8 cellular contexts compared by ENCODE assay signal in genomic region chr6:34757687-34758274, GRCh38. TPM values are rescaled to one million over a fixed set of nuclear protein-coding genes. Genes with fewer than 3 reads are reported as not detected.
A peak's percentile ranks its signal among the peaks of the same experiment; 100 is the strongest.
DNase-seq lines count a peak whose midpoint lies in the region; ATAC-seq and TF ChIP-seq lines count a peak whose summit lies in the region.

No MANE protein-coding gene starts in this region.

- TF ChIP-seq CTCF in left ventricle myocardium inferior (IDR thresholded peaks at IDR 0.05; ENCODE audit: borderline replicate concordance) (no peak), coronary artery (IDR thresholded peaks at IDR 0.05) (no peak)

- H3K36me3 ChIP-seq in left ventricle myocardium inferior (peaks cover 3% of the 10 kb centered on the region), mesodermal cell (ENCODE audit: control insufficient read depth, insufficient read depth, low read length) (peaks cover 40% of the 10 kb centered on the region)

- no peaks in the 10 kb centered on the region for H3K27me3 ChIP-seq in left ventricle myocardium inferior (ENCODE audit: low read depth)

- DNase-seq in left ventricle myocardium inferior, result no peak
- DNase-seq in Right ventricle myocardium inferior (ENCODE audit: missing footprints), result no peak
- DNase-seq in coronary artery (ENCODE audit: low spot score), result no peak
- DNase-seq in superior temporal gyrus (ENCODE audit: extremely low spot score), result no peak
- DNase-seq in central memory CD4-positive, alpha-beta T cell, result no peak
- DNase-seq in activated gamma-delta T cell treated with Interleukin-2 at 50 U/mL for 16 hours, result no peak
- no peak for DNase-seq in islet precursor cell

- 10 to 15% methylated on average over 5 to 6 of the region's 11 CpGs for WGBS in mesodermal cell (ENCODE audit: insufficient coverage in 2 of 2), 2 experiments

- peak overlapping the region; percentile 74 for H3K4me3 ChIP-seq in left ventricle myocardium inferior
- peak overlapping the region; percentile 77 for H3K4me3 ChIP-seq in coronary artery
- peak overlapping the region; percentile 95 for H3K4me3 ChIP-seq in mesodermal cell (ENCODE audit: extremely low read depth, insufficient read depth, low read length, poor library complexity, severe bottlenecking)

- H3K9me3 ChIP-seq in left ventricle myocardium inferior (replicated peaks) (no peaks in the 10 kb centered on the region), mesodermal cell (ENCODE audit: control insufficient read depth, low read length) (no peaks in the 10 kb centered on the region)

- peaks cover 63% of the 10 kb centered on the region for H3K4me1 ChIP-seq in left ventricle myocardium inferior
- peaks cover 7% of the 10 kb centered on the region for H3K4me1 ChIP-seq in mesodermal cell (ENCODE audit: control insufficient read depth, insufficient read depth, low read length, poor library complexity, severe bottlenecking)

- no peak for ATAC-seq in Right ventricle myocardium inferior

- H3K27ac ChIP-seq in left ventricle myocardium inferior (replicated peaks), result peak overlapping the region; percentile 91
- H3K27ac ChIP-seq in coronary artery, result peak overlapping the region; percentile 87 to 94
- H3K27ac ChIP-seq in mesodermal cell (ENCODE audit: low read depth, low read length, severe bottlenecking), result peak overlapping the region; percentile 55

- intact Hi-C loops in left ventricle myocardium inferior (cut with micrococcal nuclease) (no loop called here), Right ventricle myocardium inferior (cut with DNase I) (loop anchor here (2.0 to 5.0 kb wide), 4 partner anchors 35 to 200 kb away; partner anchors contain the start of genes BLTP3A and ILRUN)

RNA-seq across cellular contexts. Expression of gene SNRPC, which starts 0.5 kb away (rescaled TPM):
- total RNA-seq in left ventricle myocardium inferior (159 TPM), Right ventricle myocardium inferior (174 TPM)
- polyA plus RNA-seq in mesodermal cell (2013, experiment 1 of 2), result 216 TPM
- polyA plus RNA-seq in mesodermal cell (2013, experiment 2 of 2), result 201 TPM

RNA-seq across cellular contexts. Expression of gene BLTP3A, which starts 34.1 kb away (rescaled TPM):
- total RNA-seq in left ventricle myocardium inferior, result 16.5 TPM
- 17.1 TPM for total RNA-seq in Right ventricle myocardium inferior
- 12.4 TPM for polyA plus RNA-seq in mesodermal cell (2013, experiment 1 of 2)
- polyA plus RNA-seq in mesodermal cell (2013, experiment 2 of 2), result 11.5 TPM
